ENCODE assay signal across 24 cellular contexts in the genomic region with DNA sequence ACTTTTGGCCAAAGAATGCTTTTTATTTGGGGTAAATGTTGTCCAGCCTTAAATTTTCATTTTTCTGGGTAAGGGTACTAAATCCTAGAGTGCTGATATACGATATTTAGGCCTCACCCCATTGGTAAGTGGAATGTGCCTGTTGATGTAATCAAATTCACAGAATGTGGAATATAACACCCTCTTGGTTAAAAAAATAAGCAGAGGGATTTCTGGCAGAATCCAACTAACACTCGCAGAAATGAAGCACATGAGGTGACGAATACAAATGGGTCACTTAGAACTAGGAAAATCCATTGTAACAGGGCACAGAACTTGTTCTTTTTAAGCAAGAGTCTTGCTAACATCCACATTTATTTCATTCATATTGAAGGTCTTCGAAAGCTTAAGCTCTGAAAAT.
"Had no signal": no experiment of that assay in that cellular context is flagged by ENCODE, and none has a peak within 500 bp of the region (broad histone marks: within the 10 kb centered on the region; RNA-seq: fewer than 3 reads in every experiment).

No MANE protein-coding gene starts in this region.

- H3K4me1 ChIP-seq: ascending aorta, Peyer's patch had no signal

- H3K4me3 Mint-ChIP-seq: activated CD8-positive, alpha-beta memory T cell treated with anti-CD3 and anti-CD28 coated beads, Interleukin-2, amount 10 ng/mL, durations not matched to agents 7 days and 5 days; activated naive CD4-positive, alpha-beta T cell treated with anti-CD3 and anti-CD28 coated beads, Interleukin-2, amount 50 U/mL, for 24 hours; activated T-cell treated with anti-CD3 and anti-CD28 coated beads, Interleukin-2, amount 50 U/mL, for 24 hours; activated T-helper 1 cell treated with anti-CD3 and anti-CD28 coated beads, Interleukin-12 subunit alpha, Interleukin-12 subunit beta, Interleukin-2, Interleukin-4 antibody, amounts not matched to agents 30 ng/mL and 10 ng/mL and 1 ng/mL, durations not matched to agents 14 hours and 24 hours and 36 hours; brain; T-helper 1 cell treated with Interleukin-12 subunit alpha and Interleukin-12 subunit beta and Interleukin-4 antibody, amounts not matched to agents 30 μg/mL and 1 μg/mL, for 36 hours; WTC11 had no signal

- H3K27me3 ChIP-seq: ascending aorta, cardiac muscle cell, Peyer's patch had no signal

- H3K27ac ChIP-seq: ascending aorta, cardiac muscle cell, Peyer's patch, RWPE1 had no signal

- H3K4me1 Mint-ChIP-seq: activated CD8-positive, alpha-beta memory T cell treated with anti-CD3 and anti-CD28 coated beads, Interleukin-2, amount 10 ng/mL, durations not matched to agents 7 days and 5 days had no signal

- DNase-seq: activated CD4-positive, alpha-beta T cell treated with anti-CD3 and anti-CD28 coated beads for 48 hours; activated CD4-positive, alpha-beta T cell treated with anti-CD3 and anti-CD28 coated beads, Interleukin-2, amount 50 U/mL, for 48 hours; activated CD4-positive, CD25-positive, alpha-beta regulatory T cell treated with anti-CD3 and anti-CD28 coated beads, Interleukin-2, amount 50 U/mL, for 72 hours; activated CD8-positive, alpha-beta memory T cell treated with anti-CD3 and anti-CD28 coated beads, Interleukin-2, amount 10 ng/mL, durations not matched to agents 7 days and 5 days; activated effector memory CD4-positive, alpha-beta T cell treated with Interleukin-2 at 50 U/mL for 16 hours; activated naive CD4-positive, alpha-beta T cell; activated T-cell treated with anti-CD3 and anti-CD28 coated beads, Interleukin-2, amount 50 U/mL, for 24 hours; NCI-H1105 treated with DMSO at 0.1 percent for 48 hours; NCI-H1436 treated with DMSO at 0.1 percent for 48 hours; NCI-H187; NCI-H2081; NCI-H2171 treated with DMSO at 0.1 percent for 48 hours; NCI-H510A; NCI-H69; Peyer's patch; Right ventricle myocardium superior had no signal

- H3K4me3 ChIP-seq: ascending aorta, cardiac muscle cell, Peyer's patch had no signal

- H3K9me3 ChIP-seq: ascending aorta, Peyer's patch had no signal

- ATAC-seq: activated CD8-positive, alpha-beta memory T cell treated with anti-CD3 and anti-CD28 coated beads, Interleukin-2, amount 10 ng/mL, durations not matched to agents 7 days and 5 days; WTC11 had no signal

- H3K27me3 Mint-ChIP-seq: activated naive CD4-positive, alpha-beta T cell treated with anti-CD3 and anti-CD28 coated beads, Interleukin-2, amount 50 U/mL, for 24 hours; brain had no signal

- H3K36me3 ChIP-seq: ascending aorta, cardiac muscle cell, Peyer's patch had no signal

- H3K9me3 Mint-ChIP-seq: activated naive CD4-positive, alpha-beta T cell treated with anti-CD3 and anti-CD28 coated beads, Interleukin-2, amount 50 U/mL, for 24 hours; activated T-cell treated with anti-CD3 and anti-CD28 coated beads, Interleukin-2, amount 50 U/mL, for 24 hours; WTC11 had no signal

- H3K36me3 Mint-ChIP-seq: activated CD8-positive, alpha-beta memory T cell treated with anti-CD3 and anti-CD28 coated beads, Interleukin-2, amount 10 ng/mL, durations not matched to agents 7 days and 5 days; activated naive CD4-positive, alpha-beta T cell treated with anti-CD3 and anti-CD28 coated beads, Interleukin-2, amount 50 U/mL, for 24 hours; brain; WTC11 had no signal

- H3K27ac Mint-ChIP-seq: activated CD8-positive, alpha-beta memory T cell treated with anti-CD3 and anti-CD28 coated beads, Interleukin-2, amount 10 ng/mL, durations not matched to agents 7 days and 5 days; activated T-cell treated with anti-CD3 and anti-CD28 coated beads, Interleukin-2, amount 50 U/mL, for 24 hours; activated T-helper 1 cell treated with anti-CD3 and anti-CD28 coated beads, Interleukin-12 subunit alpha, Interleukin-12 subunit beta, Interleukin-2, Interleukin-4 antibody, amounts not matched to agents 30 ng/mL and 10 ng/mL and 1 ng/mL, durations not matched to agents 14 hours and 24 hours and 36 hours; T-helper 1 cell treated with Interleukin-12 subunit alpha and Interleukin-12 subunit beta and Interleukin-4 antibody, amounts not matched to agents 30 μg/mL and 1 μg/mL, for 36 hours; WTC11 had no signal
